2 cellular contexts compared by ENCODE assay signal in the genomic region with DNA sequence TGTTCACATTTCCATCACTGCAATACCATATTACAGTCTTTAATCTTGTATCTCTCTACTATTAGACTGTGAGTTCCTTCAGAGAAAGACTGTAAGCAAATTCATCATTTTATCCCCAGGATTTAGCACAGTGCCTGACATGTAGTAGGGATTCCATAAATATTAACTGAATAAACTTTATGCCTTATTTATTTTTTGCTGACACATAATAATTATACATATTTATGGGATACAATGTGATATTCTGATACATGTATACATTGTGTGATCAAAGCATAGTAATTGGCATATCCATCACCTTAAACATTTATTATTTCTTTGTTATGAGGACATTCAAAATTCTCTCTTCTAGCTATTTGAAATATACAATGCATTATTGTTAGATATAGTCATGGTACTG.
TF ChIP-seq lines count a peak whose summit lies in the region.

No MANE protein-coding gene starts in this region.

TF ChIP-seq in HepG2, 621 proteins besides CTCF, POLR2A, EP300 and RAD21:
- no peak for TF ChIP-seq ZNF3 (CRISPR knock-in tag; IDR thresholded peaks at IDR 0.05)
- TF ChIP-seq MAFF (IDR thresholded peaks at IDR 0.05; ENCODE audit: low read depth, low read length): peak; percentile 79
- peak; percentile 81 to 91 for TF ChIP-seq MAFK (conservative IDR thresholded peaks at IDR 0.05 in 1 of 2, IDR thresholded peaks at IDR 0.05 in 1 of 2; ENCODE audit: low read length in 2 of 2)

TF ChIP-seq in K562, 482 proteins besides CTCF, POLR2A, EP300 and RAD21:
- TF ChIP-seq, protein P1, sequence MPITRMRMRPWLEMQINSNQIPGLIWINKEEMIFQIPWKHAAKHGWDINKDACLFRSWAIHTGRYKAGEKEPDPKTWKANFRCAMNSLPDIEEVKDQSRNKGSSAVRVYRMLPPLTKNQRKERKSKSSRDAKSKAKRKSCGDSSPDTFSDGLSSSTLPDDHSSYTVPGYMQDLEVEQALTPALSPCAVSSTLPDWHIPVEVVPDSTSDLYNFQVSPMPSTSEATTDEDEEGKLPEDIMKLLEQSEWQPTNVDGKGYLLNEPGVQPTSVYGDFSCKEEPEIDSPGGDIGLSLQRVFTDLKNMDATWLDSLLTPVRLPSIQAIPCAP (CRISPR knock-in tag; IDR thresholded peaks at IDR 0.05; ENCODE audit: borderline replicate concordance): no peak
- peak; percentile 53 for TF ChIP-seq MAFG (tag; conservative IDR thresholded peaks at IDR 0.05)
- peak; percentile 86 for TF ChIP-seq ZNF316 (IDR thresholded peaks at IDR 0.05)
- TF ChIP-seq MAFF (IDR thresholded peaks at IDR 0.05; ENCODE audit: low read length): peak; percentile 77
- TF ChIP-seq, protein P2, sequence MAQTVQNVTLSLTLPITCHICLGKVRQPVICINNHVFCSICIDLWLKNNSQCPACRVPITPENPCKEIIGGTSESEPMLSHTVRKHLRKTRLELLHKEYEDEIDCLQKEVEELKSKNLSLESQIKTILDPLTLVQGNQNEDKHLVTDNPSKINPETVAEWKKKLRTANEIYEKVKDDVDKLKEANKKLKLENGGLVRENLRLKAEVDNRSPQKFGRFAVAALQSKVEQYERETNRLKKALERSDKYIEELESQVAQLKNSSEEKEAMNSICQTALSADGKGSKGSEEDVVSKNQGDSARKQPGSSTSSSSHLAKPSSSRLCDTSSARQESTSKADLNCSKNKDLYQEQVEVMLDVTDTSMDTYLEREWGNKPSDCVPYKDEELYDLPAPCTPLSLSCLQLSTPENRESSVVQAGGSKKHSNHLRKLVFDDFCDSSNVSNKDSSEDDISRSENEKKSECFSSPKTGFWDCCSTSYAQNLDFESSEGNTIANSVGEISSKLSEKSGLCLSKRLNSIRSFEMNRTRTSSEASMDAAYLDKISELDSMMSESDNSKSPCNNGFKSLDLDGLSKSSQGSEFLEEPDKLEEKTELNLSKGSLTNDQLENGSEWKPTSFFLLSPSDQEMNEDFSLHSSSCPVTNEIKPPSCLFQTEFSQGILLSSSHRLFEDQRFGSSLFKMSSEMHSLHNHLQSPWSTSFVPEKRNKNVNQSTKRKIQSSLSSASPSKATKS (CRISPR knock-in tag; IDR thresholded peaks at IDR 0.05): no peak
- TF ChIP-seq C11orf30 (IDR thresholded peaks at IDR 0.05; ENCODE audit: low read depth): peak; percentile 75
- TF ChIP-seq NFRKB (IDR thresholded peaks at IDR 0.05; ENCODE audit: low read depth): no peak
- TF ChIP-seq ZNF133 (CRISPR knock-in tag; IDR thresholded peaks at IDR 0.05): no peak
- TF ChIP-seq, protein P3, sequence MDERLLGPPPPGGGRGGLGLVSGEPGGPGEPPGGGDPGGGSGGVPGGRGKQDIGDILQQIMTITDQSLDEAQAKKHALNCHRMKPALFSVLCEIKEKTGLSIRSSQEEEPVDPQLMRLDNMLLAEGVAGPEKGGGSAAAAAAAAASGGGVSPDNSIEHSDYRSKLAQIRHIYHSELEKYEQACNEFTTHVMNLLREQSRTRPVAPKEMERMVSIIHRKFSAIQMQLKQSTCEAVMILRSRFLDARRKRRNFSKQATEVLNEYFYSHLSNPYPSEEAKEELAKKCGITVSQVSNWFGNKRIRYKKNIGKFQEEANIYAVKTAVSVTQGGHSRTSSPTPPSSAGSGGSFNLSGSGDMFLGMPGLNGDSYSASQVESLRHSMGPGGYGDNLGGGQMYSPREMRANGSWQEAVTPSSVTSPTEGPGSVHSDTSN (CRISPR knock-in tag; IDR thresholded peaks at IDR 0.05; ENCODE audit: low read depth): no peak
- TF ChIP-seq, protein P3 (tag; conservative IDR thresholded peaks at IDR 0.05; ENCODE audit: low read depth): no peak
- peak; percentile 74 for TF ChIP-seq MAFK (IDR thresholded peaks at IDR 0.05; ENCODE audit: low read length)
- TF ChIP-seq KLF13 (tag; IDR thresholded peaks at IDR 0.05; ENCODE audit: borderline replicate concordance, low read depth): no peak
- no peak for TF ChIP-seq ZNF644 (tag; IDR thresholded peaks at IDR 0.05; ENCODE audit: low read depth)
- TF ChIP-seq, protein P4, sequence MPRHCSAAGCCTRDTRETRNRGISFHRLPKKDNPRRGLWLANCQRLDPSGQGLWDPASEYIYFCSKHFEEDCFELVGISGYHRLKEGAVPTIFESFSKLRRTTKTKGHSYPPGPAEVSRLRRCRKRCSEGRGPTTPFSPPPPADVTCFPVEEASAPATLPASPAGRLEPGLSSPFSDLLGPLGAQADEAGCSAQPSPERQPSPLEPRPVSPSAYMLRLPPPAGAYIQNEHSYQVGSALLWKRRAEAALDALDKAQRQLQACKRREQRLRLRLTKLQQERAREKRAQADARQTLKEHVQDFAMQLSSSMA (CRISPR knock-in tag; IDR thresholded peaks at IDR 0.05): no peak
